8 cellular contexts compared by ENCODE assay signal in the genomic region with DNA sequence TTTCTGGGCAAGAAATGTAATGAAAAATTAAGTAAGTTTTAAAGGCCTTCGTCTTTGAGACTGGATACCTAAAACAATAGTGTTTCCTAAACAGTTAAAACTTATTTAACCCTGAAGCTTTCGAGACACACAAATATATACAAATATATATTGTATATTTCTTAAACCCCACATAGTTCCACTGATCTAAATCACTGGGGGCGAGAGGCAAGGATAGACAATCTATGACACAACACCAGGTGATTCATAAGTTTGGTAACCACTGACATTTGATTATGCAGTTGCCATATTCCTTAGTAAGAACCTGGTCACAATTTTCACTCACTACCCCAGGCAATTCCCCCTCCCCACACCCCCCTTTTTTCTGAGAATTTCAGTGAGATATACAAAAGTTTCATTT. TPM values are rescaled to one million over a fixed set of nuclear protein-coding genes. Genes with fewer than 3 reads are reported as not detected.
DNase-seq lines count a peak whose midpoint lies in the region; ATAC-seq and TF ChIP-seq lines count a peak whose summit lies in the region.

No MANE protein-coding gene starts in this region.

- H3K4me3 ChIP-seq in NT2/D1 (ENCODE audit: insufficient read length, low read depth), result peak overlapping the region; percentile 82
- H3K4me3 ChIP-seq in muscle layer of duodenum (ENCODE audit: low read depth in 1 of 2, low read length in 2 of 2), result peak overlapping the region; percentile 60 to 81

- H3K27me3 ChIP-seq in NT2/D1 (ENCODE audit: insufficient read depth, insufficient read length) (no peaks in the 10 kb centered on the region), muscle layer of duodenum (ENCODE audit: low read depth, low read length) (no peaks in the 10 kb centered on the region)

- CTCF ChIA-PET in HEK293T (lab: Yijun Ruan, JAX), result no interaction called here

- POLR2A ChIA-PET in HEK293T (lab: Yijun Ruan, JAX), result interaction anchor here (0.9 to 2.0 kb wide), 2 partner anchors 32 to 43 kb away, joined by 4 to 58 read pairs; a partner anchor contains a TSS

- DNase-seq in Daoy (ENCODE audit: low read depth) (peak; percentile 58), NT2/D1 (ENCODE audit: low read depth, low spot score) (no peak), T-helper 9 cell (no peak), NOMO-1 (lab: John Stamatoyannopoulos, UW; ENCODE audit: unreplicated experiment in 2 of 2) (no peak), HEK293T (ENCODE audit: extremely low spot score) (no peak)
- DNase-seq in central memory CD4-positive, alpha-beta T cell, result peak; percentile 6

- H3K36me3 ChIP-seq in NT2/D1 (ENCODE audit: insufficient read depth, insufficient read length, low read length), result peaks cover 25% of the 10 kb centered on the region
- no peaks in the 10 kb centered on the region for H3K36me3 ChIP-seq in muscle layer of duodenum (ENCODE audit: control insufficient read depth in 1 of 2, insufficient read depth in 2 of 2, low read length in 2 of 2)

- no peaks in the 10 kb centered on the region for H3K9me3 ChIP-seq in NT2/D1 (ENCODE audit: insufficient read depth, low read length)
- H3K9me3 ChIP-seq in muscle layer of duodenum (ENCODE audit: control insufficient read depth in 1 of 2, low read length in 2 of 2), result no peaks in the 10 kb centered on the region

- H3K4me1 ChIP-seq in NT2/D1 (ENCODE audit: insufficient read depth, insufficient read length) (peaks cover 3% of the 10 kb centered on the region), muscle layer of duodenum (ENCODE audit: control insufficient read depth in 1 of 2, insufficient read depth in 2 of 2, low read length in 2 of 2) (peaks cover 16 to 23% of the 10 kb centered on the region in 2 donors)

- no peak for ATAC-seq in HG03457 (IDR thresholded peaks at IDR 0.05; ENCODE audit: unreplicated experiment)

- peak overlapping the region; percentile 94 for H3K9ac ChIP-seq in NT2/D1 (ENCODE audit: insufficient read length, low read depth)

- H3K27ac ChIP-seq in muscle layer of duodenum (ENCODE audit: low read length), result peak overlapping the region; percentile 94

TF ChIP-seq in HEK293T, 16 proteins besides CTCF, POLR2A, EP300 and RAD21:
- TF ChIP-seq HDGF (IDR thresholded peaks at IDR 0.05; ENCODE audit: borderline replicate concordance), result no peak
- no peak for TF ChIP-seq SUZ12 (IDR thresholded peaks at IDR 0.05)
- TF ChIP-seq SP1 (IDR thresholded peaks at IDR 0.05), result no peak
- no peak for TF ChIP-seq FOXA1 (IDR thresholded peaks at IDR 0.05)
- TF ChIP-seq CTBP1 (IDR thresholded peaks at IDR 0.05; ENCODE audit: borderline replicate concordance), result no peak
- TF ChIP-seq LEF1 (IDR thresholded peaks at IDR 0.05; ENCODE audit: borderline replicate concordance), result no peak
- no peak for TF ChIP-seq FOXM1 (IDR thresholded peaks at IDR 0.05; ENCODE audit: borderline replicate concordance)
- no peak for TF ChIP-seq ZNF384 (IDR thresholded peaks at IDR 0.05)
- TF ChIP-seq L3MBTL2 (conservative IDR thresholded peaks at IDR 0.05), result no peak
- TF ChIP-seq ARNT (IDR thresholded peaks at IDR 0.05), result no peak
- TF ChIP-seq TARDBP (IDR thresholded peaks at IDR 0.05), result no peak
- TF ChIP-seq BHLHE40 (IDR thresholded peaks at IDR 0.05; ENCODE audit: borderline replicate concordance), result no peak
- TF ChIP-seq ELF4 (IDR thresholded peaks at IDR 0.05), result no peak
- TF ChIP-seq FOXK2 (IDR thresholded peaks at IDR 0.05), result no peak
- TF ChIP-seq, protein P1, sequence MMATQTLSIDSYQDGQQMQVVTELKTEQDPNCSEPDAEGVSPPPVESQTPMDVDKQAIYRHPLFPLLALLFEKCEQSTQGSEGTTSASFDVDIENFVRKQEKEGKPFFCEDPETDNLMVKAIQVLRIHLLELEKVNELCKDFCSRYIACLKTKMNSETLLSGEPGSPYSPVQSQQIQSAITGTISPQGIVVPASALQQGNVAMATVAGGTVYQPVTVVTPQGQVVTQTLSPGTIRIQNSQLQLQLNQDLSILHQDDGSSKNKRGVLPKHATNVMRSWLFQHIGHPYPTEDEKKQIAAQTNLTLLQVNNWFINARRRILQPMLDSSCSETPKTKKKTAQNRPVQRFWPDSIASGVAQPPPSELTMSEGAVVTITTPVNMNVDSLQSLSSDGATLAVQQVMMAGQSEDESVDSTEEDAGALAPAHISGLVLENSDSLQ (IDR thresholded peaks at IDR 0.05), result no peak
- TF ChIP-seq NFRKB (IDR thresholded peaks at IDR 0.05), result no peak

RNA-seq across cellular contexts. Expression of a gene that starts 55.3 kb away (rescaled TPM):
- 5.9 and 11.0 TPM in 2 replicates for total RNA-seq in Daoy (2014; rRNA removed; shearing (Covaris generic))

Comparison
In these comparisons a context has a peak if more than half of its experiments do, and no peak if none do; other contexts are left out.
1. DNase-seq: peak in Daoy (single experiment) and central memory CD4-positive, alpha-beta T cell (single experiment); none in NT2/D1 (single experiment), T-helper 9 cell (single experiment), NOMO-1 (0 of 2) and HEK293T (single experiment).